In the genomic region with DNA sequence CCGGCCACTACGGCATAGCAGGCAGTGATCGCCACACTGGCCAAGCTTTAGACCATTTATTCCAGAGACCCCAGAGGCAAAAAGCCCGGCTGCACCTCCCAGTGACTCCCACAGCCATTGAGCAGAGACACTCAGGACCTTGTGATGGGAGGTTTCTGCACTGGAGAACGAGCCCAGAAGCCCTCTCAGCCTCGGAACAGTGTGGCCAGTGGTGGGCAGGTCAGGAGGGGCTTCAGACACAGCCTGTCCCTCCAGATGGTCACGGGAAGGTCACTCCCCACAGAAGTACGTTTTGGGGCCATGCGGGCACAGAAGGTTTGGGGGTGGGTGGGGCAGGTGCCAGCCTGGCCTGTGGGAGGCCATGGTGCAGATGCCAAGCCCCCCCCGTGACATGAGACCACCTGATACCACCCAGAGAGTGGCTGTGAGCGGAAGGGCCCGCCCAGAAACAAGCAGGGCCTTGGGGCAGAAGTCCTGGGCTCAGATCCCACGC, we compare ENCODE assay signal across 1 cellular context.
TF ChIP-seq lines count a peak whose summit lies in the region.

No MANE protein-coding gene starts in this region.

TF ChIP-seq in HepG2, 621 proteins besides CTCF, POLR2A, EP300 and RAD21 (continues in another document):
- no peak for TF ChIP-seq BORCS8-MEF2B (CRISPR knock-in tag; IDR thresholded peaks at IDR 0.05)
- no peak for TF ChIP-seq NRL (CRISPR knock-in tag; IDR thresholded peaks at IDR 0.05; ENCODE audit: borderline replicate concordance)
- TF ChIP-seq, protein P1, sequence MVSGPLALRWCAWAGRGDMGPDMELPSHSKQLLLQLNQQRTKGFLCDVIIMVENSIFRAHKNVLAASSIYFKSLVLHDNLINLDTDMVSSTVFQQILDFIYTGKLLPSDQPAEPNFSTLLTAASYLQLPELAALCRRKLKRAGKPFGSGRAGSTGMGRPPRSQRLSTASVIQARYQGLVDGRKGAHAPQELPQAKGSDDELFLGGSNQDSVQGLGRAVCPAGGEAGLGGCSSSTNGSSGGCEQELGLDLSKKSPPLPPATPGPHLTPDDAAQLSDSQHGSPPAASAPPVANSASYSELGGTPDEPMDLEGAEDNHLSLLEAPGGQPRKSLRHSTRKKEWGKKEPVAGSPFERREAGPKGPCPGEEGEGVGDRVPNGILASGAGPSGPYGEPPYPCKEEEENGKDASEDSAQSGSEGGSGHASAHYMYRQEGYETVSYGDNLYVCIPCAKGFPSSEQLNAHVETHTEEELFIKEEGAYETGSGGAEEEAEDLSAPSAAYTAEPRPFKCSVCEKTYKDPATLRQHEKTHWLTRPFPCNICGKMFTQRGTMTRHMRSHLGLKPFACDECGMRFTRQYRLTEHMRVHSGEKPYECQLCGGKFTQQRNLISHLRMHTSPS (CRISPR knock-in tag; IDR thresholded peaks at IDR 0.05; ENCODE audit: low read depth): no peak
- TF ChIP-seq, protein P2, sequence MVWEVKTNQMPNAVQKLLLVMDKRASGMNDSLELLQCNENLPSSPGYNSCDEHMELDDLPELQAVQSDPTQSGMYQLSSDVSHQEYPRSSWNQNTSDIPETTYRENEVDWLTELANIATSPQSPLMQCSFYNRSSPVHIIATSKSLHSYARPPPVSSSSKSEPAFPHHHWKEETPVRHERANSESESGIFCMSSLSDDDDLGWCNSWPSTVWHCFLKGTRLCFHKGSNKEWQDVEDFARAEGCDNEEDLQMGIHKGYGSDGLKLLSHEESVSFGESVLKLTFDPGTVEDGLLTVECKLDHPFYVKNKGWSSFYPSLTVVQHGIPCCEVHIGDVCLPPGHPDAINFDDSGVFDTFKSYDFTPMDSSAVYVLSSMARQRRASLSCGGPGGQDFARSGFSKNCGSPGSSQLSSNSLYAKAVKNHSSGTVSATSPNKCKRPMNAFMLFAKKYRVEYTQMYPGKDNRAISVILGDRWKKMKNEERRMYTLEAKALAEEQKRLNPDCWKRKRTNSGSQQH (CRISPR knock-in tag; IDR thresholded peaks at IDR 0.05; ENCODE audit: low read depth): no peak
- peak; percentile 4; the same call in 1 of the 2 replicates for TF ChIP-seq HNRNPL (IDR thresholded peaks at IDR 0.05; ENCODE audit: low read depth, low read length)
- TF ChIP-seq TCF7L2 (IDR thresholded peaks at IDR 0.05; ENCODE audit: low read depth, low read length): no peak
- TF ChIP-seq, protein P3, sequence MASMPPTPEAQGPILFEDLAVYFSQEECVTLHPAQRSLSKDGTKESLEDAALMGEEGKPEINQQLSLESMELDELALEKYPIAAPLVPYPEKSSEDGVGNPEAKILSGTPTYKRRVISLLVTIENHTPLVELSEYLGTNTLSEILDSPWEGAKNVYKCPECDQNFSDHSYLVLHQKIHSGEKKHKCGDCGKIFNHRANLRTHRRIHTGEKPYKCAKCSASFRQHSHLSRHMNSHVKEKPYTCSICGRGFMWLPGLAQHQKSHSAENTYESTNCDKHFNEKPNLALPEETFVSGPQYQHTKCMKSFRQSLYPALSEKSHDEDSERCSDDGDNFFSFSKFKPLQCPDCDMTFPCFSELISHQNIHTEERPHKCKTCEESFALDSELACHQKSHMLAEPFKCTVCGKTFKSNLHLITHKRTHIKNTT (CRISPR knock-in tag; IDR thresholded peaks at IDR 0.05): no peak
- TF ChIP-seq ZKSCAN5 (CRISPR knock-in tag; IDR thresholded peaks at IDR 0.05): no peak
- TF ChIP-seq, protein P4, sequence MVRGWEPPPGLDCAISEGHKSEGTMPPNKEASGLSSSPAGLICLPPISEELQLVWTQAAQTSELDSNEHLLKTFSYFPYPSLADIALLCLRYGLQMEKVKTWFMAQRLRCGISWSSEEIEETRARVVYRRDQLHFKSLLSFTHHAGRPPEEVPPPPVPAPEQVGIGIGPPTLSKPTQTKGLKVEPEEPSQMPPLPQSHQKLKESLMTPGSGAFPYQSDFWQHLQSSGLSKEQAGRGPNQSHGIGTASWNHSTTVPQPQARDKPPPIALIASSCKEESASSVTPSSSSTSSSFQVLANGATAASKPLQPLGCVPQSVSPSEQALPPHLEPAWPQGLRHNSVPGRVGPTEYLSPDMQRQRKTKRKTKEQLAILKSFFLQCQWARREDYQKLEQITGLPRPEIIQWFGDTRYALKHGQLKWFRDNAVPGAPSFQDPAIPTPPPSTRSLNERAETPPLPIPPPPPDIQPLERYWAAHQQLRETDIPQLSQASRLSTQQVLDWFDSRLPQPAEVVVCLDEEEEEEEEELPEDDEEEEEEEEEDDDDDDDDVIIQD (CRISPR knock-in tag; IDR thresholded peaks at IDR 0.05; ENCODE audit: low read depth): no peak
- TF ChIP-seq ZNF570 (CRISPR knock-in tag; IDR thresholded peaks at IDR 0.05; ENCODE audit: borderline replicate concordance): no peak
- TF ChIP-seq SMARCC2 (IDR thresholded peaks at IDR 0.05): no peak
- no peak for TF ChIP-seq ZNF558 (CRISPR knock-in tag; IDR thresholded peaks at IDR 0.05; ENCODE audit: borderline replicate concordance)
- no peak for TF ChIP-seq GTF2F1 (IDR thresholded peaks at IDR 0.05; ENCODE audit: low read length)
- no peak for TF ChIP-seq ZIK1 (CRISPR knock-in tag; IDR thresholded peaks at IDR 0.05; ENCODE audit: borderline replicate concordance, low read depth)
- TF ChIP-seq PLRG1 (conservative IDR thresholded peaks at IDR 0.05): no peak
- TF ChIP-seq ZNF790 (CRISPR knock-in tag; IDR thresholded peaks at IDR 0.05; ENCODE audit: borderline replicate concordance): 0 out of 2 replicates have a peak, but pooled peaks have one; percentile 58
- no peak for TF ChIP-seq ZNF501 (CRISPR knock-in tag; IDR thresholded peaks at IDR 0.05)
- TF ChIP-seq, protein P5, sequence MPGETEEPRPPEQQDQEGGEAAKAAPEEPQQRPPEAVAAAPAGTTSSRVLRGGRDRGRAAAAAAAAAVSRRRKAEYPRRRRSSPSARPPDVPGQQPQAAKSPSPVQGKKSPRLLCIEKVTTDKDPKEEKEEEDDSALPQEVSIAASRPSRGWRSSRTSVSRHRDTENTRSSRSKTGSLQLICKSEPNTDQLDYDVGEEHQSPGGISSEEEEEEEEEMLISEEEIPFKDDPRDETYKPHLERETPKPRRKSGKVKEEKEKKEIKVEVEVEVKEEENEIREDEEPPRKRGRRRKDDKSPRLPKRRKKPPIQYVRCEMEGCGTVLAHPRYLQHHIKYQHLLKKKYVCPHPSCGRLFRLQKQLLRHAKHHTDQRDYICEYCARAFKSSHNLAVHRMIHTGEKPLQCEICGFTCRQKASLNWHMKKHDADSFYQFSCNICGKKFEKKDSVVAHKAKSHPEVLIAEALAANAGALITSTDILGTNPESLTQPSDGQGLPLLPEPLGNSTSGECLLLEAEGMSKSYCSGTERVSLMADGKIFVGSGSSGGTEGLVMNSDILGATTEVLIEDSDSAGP (CRISPR knock-in tag; IDR thresholded peaks at IDR 0.05; ENCODE audit: borderline replicate concordance): no peak
- TF ChIP-seq ATF1 (CRISPR knock-in tag; IDR thresholded peaks at IDR 0.05): no peak
- no peak for TF ChIP-seq ZNF619 (CRISPR knock-in tag; IDR thresholded peaks at IDR 0.05)
- TF ChIP-seq RCOR2 (CRISPR knock-in tag; IDR thresholded peaks at IDR 0.05): no peak
- TF ChIP-seq IRF2 (CRISPR knock-in tag; IDR thresholded peaks at IDR 0.05): no peak
- TF ChIP-seq ZNF232 (CRISPR knock-in tag; IDR thresholded peaks at IDR 0.05; ENCODE audit: borderline replicate concordance): no peak
- no peak for TF ChIP-seq XRCC5 (optimal IDR thresholded peaks at IDR 0.05; ENCODE audit: low read length)
- TF ChIP-seq, protein P6, sequence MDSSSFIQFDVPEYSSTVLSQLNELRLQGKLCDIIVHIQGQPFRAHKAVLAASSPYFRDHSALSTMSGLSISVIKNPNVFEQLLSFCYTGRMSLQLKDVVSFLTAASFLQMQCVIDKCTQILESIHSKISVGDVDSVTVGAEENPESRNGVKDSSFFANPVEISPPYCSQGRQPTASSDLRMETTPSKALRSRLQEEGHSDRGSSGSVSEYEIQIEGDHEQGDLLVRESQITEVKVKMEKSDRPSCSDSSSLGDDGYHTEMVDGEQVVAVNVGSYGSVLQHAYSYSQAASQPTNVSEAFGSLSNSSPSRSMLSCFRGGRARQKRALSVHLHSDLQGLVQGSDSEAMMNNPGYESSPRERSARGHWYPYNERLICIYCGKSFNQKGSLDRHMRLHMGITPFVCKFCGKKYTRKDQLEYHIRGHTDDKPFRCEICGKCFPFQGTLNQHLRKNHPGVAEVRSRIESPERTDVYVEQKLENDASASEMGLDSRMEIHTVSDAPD (CRISPR knock-in tag; IDR thresholded peaks at IDR 0.05): no peak
- TF ChIP-seq, protein P7, sequence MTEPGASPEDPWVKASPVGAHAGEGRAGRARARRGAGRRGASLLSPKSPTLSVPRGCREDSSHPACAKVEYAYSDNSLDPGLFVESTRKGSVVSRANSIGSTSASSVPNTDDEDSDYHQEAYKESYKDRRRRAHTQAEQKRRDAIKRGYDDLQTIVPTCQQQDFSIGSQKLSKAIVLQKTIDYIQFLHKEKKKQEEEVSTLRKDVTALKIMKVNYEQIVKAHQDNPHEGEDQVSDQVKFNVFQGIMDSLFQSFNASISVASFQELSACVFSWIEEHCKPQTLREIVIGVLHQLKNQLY (CRISPR knock-in tag; IDR thresholded peaks at IDR 0.05): no peak
- TF ChIP-seq SMC3 (IDR thresholded peaks at IDR 0.05; ENCODE audit: low read length): no peak
- TF ChIP-seq HES4 (CRISPR knock-in tag; IDR thresholded peaks at IDR 0.05; ENCODE audit: borderline replicate concordance): 0 out of 2 replicates have a peak, but pooled peaks have one; percentile 6
- TF ChIP-seq ZFP36L1 (CRISPR knock-in tag; IDR thresholded peaks at IDR 0.05): 0 out of 2 replicates have a peak, but pooled peaks have one; percentile 1
- TF ChIP-seq PHF8 (CRISPR knock-in tag; IDR thresholded peaks at IDR 0.05): no peak
- TF ChIP-seq, protein P8, sequence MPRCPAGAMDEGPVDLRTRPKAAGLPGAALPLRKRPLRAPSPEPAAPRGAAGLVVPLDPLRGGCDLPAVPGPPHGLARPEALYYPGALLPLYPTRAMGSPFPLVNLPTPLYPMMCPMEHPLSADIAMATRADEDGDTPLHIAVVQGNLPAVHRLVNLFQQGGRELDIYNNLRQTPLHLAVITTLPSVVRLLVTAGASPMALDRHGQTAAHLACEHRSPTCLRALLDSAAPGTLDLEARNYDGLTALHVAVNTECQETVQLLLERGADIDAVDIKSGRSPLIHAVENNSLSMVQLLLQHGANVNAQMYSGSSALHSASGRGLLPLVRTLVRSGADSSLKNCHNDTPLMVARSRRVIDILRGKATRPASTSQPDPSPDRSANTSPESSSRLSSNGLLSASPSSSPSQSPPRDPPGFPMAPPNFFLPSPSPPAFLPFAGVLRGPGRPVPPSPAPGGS (CRISPR knock-in tag; IDR thresholded peaks at IDR 0.05): 0 out of 2 replicates have a peak, but pooled peaks have one; percentile 41
- TF ChIP-seq CEBPB (IDR thresholded peaks at IDR 0.05; ENCODE audit: borderline replicate concordance, low read depth, low read length): no peak
- TF ChIP-seq, protein P9, sequence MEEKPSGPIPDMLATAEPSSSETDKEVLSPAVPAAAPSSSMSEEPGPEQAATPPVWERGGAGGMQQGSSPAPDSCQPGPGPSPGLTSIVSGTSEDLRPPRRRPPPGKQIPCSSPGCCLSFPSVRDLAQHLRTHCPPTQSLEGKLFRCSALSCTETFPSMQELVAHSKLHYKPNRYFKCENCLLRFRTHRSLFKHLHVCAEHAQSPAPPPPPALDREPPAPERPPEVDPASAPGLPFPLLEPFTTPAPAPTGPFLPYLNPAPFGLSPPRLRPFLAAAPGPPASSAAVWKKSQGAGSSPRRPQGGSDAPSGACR (CRISPR knock-in tag; IDR thresholded peaks at IDR 0.05): no peak
- TF ChIP-seq ARNT2 (CRISPR knock-in tag; IDR thresholded peaks at IDR 0.05; ENCODE audit: low read depth): no peak
- no peak for TF ChIP-seq MZF1 (CRISPR knock-in tag; IDR thresholded peaks at IDR 0.05; ENCODE audit: borderline replicate concordance)
- TF ChIP-seq BCL6 (CRISPR knock-in tag; IDR thresholded peaks at IDR 0.05): no peak
- TF ChIP-seq DR1 (CRISPR knock-in tag; IDR thresholded peaks at IDR 0.05): 0 out of 2 replicates have a peak, but pooled peaks have one; percentile 22
- TF ChIP-seq RBAK (CRISPR knock-in tag; IDR thresholded peaks at IDR 0.05): no peak
- TF ChIP-seq, protein P10, sequence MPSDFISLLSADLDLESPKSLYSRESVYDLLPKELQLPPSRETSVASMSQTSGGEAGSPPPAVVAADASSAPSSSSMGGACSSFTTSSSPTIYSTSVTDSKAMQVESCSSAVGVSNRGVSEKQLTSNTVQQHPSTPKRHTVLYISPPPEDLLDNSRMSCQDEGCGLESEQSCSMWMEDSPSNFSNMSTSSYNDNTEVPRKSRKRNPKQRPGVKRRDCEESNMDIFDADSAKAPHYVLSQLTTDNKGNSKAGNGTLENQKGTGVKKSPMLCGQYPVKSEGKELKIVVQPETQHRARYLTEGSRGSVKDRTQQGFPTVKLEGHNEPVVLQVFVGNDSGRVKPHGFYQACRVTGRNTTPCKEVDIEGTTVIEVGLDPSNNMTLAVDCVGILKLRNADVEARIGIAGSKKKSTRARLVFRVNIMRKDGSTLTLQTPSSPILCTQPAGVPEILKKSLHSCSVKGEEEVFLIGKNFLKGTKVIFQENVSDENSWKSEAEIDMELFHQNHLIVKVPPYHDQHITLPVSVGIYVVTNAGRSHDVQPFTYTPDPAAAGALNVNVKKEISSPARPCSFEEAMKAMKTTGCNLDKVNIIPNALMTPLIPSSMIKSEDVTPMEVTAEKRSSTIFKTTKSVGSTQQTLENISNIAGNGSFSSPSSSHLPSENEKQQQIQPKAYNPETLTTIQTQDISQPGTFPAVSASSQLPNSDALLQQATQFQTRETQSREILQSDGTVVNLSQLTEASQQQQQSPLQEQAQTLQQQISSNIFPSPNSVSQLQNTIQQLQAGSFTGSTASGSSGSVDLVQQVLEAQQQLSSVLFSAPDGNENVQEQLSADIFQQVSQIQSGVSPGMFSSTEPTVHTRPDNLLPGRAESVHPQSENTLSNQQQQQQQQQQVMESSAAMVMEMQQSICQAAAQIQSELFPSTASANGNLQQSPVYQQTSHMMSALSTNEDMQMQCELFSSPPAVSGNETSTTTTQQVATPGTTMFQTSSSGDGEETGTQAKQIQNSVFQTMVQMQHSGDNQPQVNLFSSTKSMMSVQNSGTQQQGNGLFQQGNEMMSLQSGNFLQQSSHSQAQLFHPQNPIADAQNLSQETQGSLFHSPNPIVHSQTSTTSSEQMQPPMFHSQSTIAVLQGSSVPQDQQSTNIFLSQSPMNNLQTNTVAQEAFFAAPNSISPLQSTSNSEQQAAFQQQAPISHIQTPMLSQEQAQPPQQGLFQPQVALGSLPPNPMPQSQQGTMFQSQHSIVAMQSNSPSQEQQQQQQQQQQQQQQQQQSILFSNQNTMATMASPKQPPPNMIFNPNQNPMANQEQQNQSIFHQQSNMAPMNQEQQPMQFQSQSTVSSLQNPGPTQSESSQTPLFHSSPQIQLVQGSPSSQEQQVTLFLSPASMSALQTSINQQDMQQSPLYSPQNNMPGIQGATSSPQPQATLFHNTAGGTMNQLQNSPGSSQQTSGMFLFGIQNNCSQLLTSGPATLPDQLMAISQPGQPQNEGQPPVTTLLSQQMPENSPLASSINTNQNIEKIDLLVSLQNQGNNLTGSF (CRISPR knock-in tag; IDR thresholded peaks at IDR 0.05): no peak
- TF ChIP-seq, protein P11, sequence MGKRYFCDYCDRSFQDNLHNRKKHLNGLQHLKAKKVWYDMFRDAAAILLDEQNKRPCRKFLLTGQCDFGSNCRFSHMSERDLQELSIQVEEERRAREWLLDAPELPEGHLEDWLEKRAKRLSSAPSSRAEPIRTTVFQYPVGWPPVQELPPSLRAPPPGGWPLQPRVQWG (CRISPR knock-in tag; IDR thresholded peaks at IDR 0.05; ENCODE audit: borderline replicate concordance, low read depth): no peak
- TF ChIP-seq ZSCAN20 (CRISPR knock-in tag; IDR thresholded peaks at IDR 0.05; ENCODE audit: borderline replicate concordance): no peak
- TF ChIP-seq ZNF605 (CRISPR knock-in tag; IDR thresholded peaks at IDR 0.05): no peak
- TF ChIP-seq ZSCAN12 (CRISPR knock-in tag; IDR thresholded peaks at IDR 0.05): no peak
- TF ChIP-seq HOXA9 (CRISPR knock-in tag; IDR thresholded peaks at IDR 0.05; ENCODE audit: borderline replicate concordance): no peak
- TF ChIP-seq REL (CRISPR knock-in tag; conservative IDR thresholded peaks at IDR 0.05): no peak
- TF ChIP-seq ZNF235 (CRISPR knock-in tag; IDR thresholded peaks at IDR 0.05; ENCODE audit: borderline replicate concordance): 0 out of 2 replicates have a peak, but pooled peaks have one; percentile 6
- no peak for TF ChIP-seq MED8 (CRISPR knock-in tag; IDR thresholded peaks at IDR 0.05; ENCODE audit: insufficient replicate concordance)
